In the genomic region with DNA sequence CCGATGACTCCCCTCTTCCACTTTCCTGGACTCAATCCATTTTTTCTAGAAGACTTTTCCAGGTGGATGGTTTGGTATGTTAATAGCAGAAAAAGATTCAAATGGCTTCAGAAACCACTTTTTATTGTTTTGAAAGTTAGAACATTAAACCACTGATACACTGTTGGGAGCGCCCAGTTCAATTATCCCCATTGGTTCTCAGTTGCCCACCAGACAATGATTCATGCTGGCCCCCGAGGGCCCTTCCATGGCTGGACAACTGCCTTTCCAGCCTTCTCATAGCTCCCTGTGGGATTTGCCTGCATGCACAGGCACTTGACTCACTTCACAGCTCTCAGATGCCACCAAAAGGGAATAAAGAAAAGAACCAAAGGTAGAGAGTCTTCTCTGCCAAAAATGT, we compare ENCODE assay signal across 32 cellular contexts. TPM values are rescaled to one million over a fixed set of nuclear protein-coding genes. Genes with fewer than 3 reads are reported as not detected.
A peak's percentile ranks its signal among the peaks of the same experiment; 100 is the strongest.
DNase-seq lines count a peak whose midpoint lies in the region; ATAC-seq and TF ChIP-seq lines count a peak whose summit lies in the region.
"Had no signal": no experiment of that assay in that cellular context is flagged by ENCODE, and none has a peak within 500 bp of the region (broad histone marks: within the 10 kb centered on the region; RNA-seq: fewer than 3 reads in every experiment).

No MANE protein-coding gene starts in this region.

- in situ Hi-C loops in SK-MEL-5 (cut with HindIII; ENCODE audit: low pct_unique_long_range_greater_than_20kb, low sequenced_read_pairs), result no loop called here

- H3K27me3 Mint-ChIP-seq in nephron (ENCODE audit: low read depth), result peaks cover 4% of the 10 kb centered on the region
- H3K27me3 Mint-ChIP-seq: activated T-helper 17 cell treated with anti-CD3 and anti-CD28 coated beads, Interleukin-2, amount 50 U/mL, for 72 hours had no signal

- TF ChIP-seq CTCF in fibroblast of the aortic adventitia (IDR thresholded peaks at IDR 0.05; ENCODE audit: insufficient read depth, low read length) (no peak), nephron (IDR thresholded peaks at IDR 0.05; ENCODE audit: unreplicated experiment in 3 of 3) (no peak), GM10266 (IDR thresholded peaks at IDR 0.05; ENCODE audit: control insufficient read depth, insufficient read depth, low read depth, missing control alignments) (no peak)

- ATAC-seq in HG03520 (IDR thresholded peaks at IDR 0.05; ENCODE audit: unreplicated experiment) (no peak), GM19452 (IDR thresholded peaks at IDR 0.05; ENCODE audit: unreplicated experiment) (no peak)
- ATAC-seq: activated T-helper 17 cell treated with anti-CD3 and anti-CD28 coated beads, Interleukin-2, amount 50 U/mL, for 72 hours; left cardiac atrium; naive thymus-derived CD8-positive, alpha-beta T cell; Right ventricle myocardium inferior; stimulated activated naive B cell treated with anti-CD40 and anti-IgM and Interleukin-4, amounts not matched to agents 10 μg/mL and 1 μg/mL and 100 μg/mL, for 72 hours had no signal

- peak overlapping the region; percentile 35 to 94 (median 56) for H3K27ac Mint-ChIP-seq in nephron
- H3K27ac Mint-ChIP-seq: activated naive CD8-positive, alpha-beta T cell; activated T-helper 17 cell treated with anti-CD3 and anti-CD28 coated beads, Interleukin-2, amount 50 U/mL, for 72 hours; H9; naive thymus-derived CD8-positive, alpha-beta T cell; stimulated activated naive B cell treated with anti-CD40 and anti-IgM and Interleukin-4, amounts not matched to agents 10 μg/mL and 1 μg/mL and 100 μg/mL, for 72 hours; T-helper 2 cell treated with Interferon-gamma antibody and Interleukin-4, amounts not matched to agents 5 μg/mL and 100 μg/mL, for 36 hours had no signal

- no peaks in the 10 kb centered on the region for H3K9me3 Mint-ChIP-seq in nephron
- H3K9me3 Mint-ChIP-seq: activated T-helper 17 cell treated with anti-CD3 and anti-CD28 coated beads, Interleukin-2, amount 50 U/mL, for 72 hours; H9; naive thymus-derived CD8-positive, alpha-beta T cell; stimulated activated naive B cell treated with anti-CD40 and anti-IgM and Interleukin-4, amounts not matched to agents 10 μg/mL and 1 μg/mL and 100 μg/mL, for 72 hours; T-helper 2 cell treated with Interferon-gamma antibody and Interleukin-4, amounts not matched to agents 5 μg/mL and 100 μg/mL, for 36 hours had no signal

- DNase-seq in ELR (ENCODE audit: low read depth), result peak; percentile 25
- peak; percentile 17 for DNase-seq in SK-MEL-5 (ENCODE audit: low read depth, low spot score)
- peak; percentile 9 for DNase-seq in fibroblast of the aortic adventitia (ENCODE audit: low read depth)
- DNase-seq in NCI-H1417 (lab: John Stamatoyannopoulos, UW), result no peak
- DNase-seq in GM10266 (ENCODE audit: extremely low spot score), result no peak
- DNase-seq: activated CD4-positive, alpha-beta T cell treated with anti-CD3 and anti-CD28 coated beads, Interleukin-2, amount 50 U/mL, for 48 hours; activated CD4-positive, CD25-positive, alpha-beta regulatory T cell; activated CD8-positive, alpha-beta memory T cell treated with anti-CD3 and anti-CD28 coated beads, Interleukin-2, amount 50 U/mL, for 4 hours; aorta; cerebellar nuclear complex; COR-L47; DND-41; erythroblast; H9; left cardiac atrium; naive thymus-derived CD8-positive, alpha-beta T cell; NCI-H1105; NCI-H2029 treated with DMSO at 0.1 percent for 48 hours; NCI-H345; NCI-H774; retina; stimulated activated CD4-positive, alpha-beta T cell treated with anti-CD3 and anti-CD28 coated beads, Interleukin-4, amount 100 ng/mL, for 1 hour; stimulated activated naive B cell treated with anti-CD40 and anti-IgM and Interleukin-4, amounts not matched to agents 10 μg/mL and 1 μg/mL and 100 μg/mL, for 72 hours had no signal

- no peaks in the 10 kb centered on the region for H3K36me3 Mint-ChIP-seq in nephron (ENCODE audit: low read depth)
- H3K36me3 Mint-ChIP-seq: activated naive CD8-positive, alpha-beta T cell; naive thymus-derived CD8-positive, alpha-beta T cell; stimulated activated naive B cell treated with anti-CD40 and anti-IgM and Interleukin-4, amounts not matched to agents 10 μg/mL and 1 μg/mL and 100 μg/mL, for 72 hours had no signal

- no peak overlapping the region for H3K4me3 ChIP-seq in fibroblast of the aortic adventitia (ENCODE audit: low read depth, low read length)
- H3K4me3 ChIP-seq: BLaER1 had no signal

- H3K4me3 Mint-ChIP-seq in nephron, result no peak overlapping the region
- H3K4me3 Mint-ChIP-seq: activated naive CD8-positive, alpha-beta T cell; activated T-helper 17 cell treated with anti-CD3 and anti-CD28 coated beads, Interleukin-2, amount 50 U/mL, for 72 hours; H9; naive thymus-derived CD8-positive, alpha-beta T cell; stimulated activated naive B cell treated with anti-CD40 and anti-IgM and Interleukin-4, amounts not matched to agents 10 μg/mL and 1 μg/mL and 100 μg/mL, for 72 hours; T-helper 2 cell treated with Interferon-gamma antibody and Interleukin-4, amounts not matched to agents 5 μg/mL and 100 μg/mL, for 36 hours had no signal

- no peaks in the 10 kb centered on the region for H3K4me1 Mint-ChIP-seq in nephron
- H3K4me1 Mint-ChIP-seq: activated T-helper 17 cell treated with anti-CD3 and anti-CD28 coated beads, Interleukin-2, amount 50 U/mL, for 72 hours; naive thymus-derived CD8-positive, alpha-beta T cell; stimulated activated naive B cell treated with anti-CD40 and anti-IgM and Interleukin-4, amounts not matched to agents 10 μg/mL and 1 μg/mL and 100 μg/mL, for 72 hours had no signal

RNA-seq across cellular contexts. Expression of a gene that starts 21.3 kb away (rescaled TPM):
- 0.18 and 0.53 TPM in 2 replicates for total RNA-seq in SK-MEL-5 (2014; rRNA removed; shearing (Covaris generic))
- 0.61 and 0.71 TPM in 2 replicates for polyA plus RNA-seq in SK-MEL-5 (2015; cell fraction: cytosol; rRNA removed)
- 1.9 and 3.5 TPM in 2 replicates for polyA plus RNA-seq in SK-MEL-5 (2015; cell fraction: nucleus; rRNA removed)
- total RNA-seq in fibroblast of the aortic adventitia (ENCODE audit: low replicate concordance), result not detected in 2 replicates
- total RNA-seq: activated T-helper 17 cell treated with anti-CD3 and anti-CD28 coated beads, Interleukin-2, amount 50 U/mL, for 72 hours; aorta; naive thymus-derived CD8-positive, alpha-beta T cell; osteocyte; Right ventricle myocardium inferior had no signal
- polyA plus RNA-seq: naive thymus-derived CD8-positive, alpha-beta T cell had no signal

Comparison
In these comparisons a context has a peak if more than half of its experiments do, and no peak if none do; other contexts are left out.
1. DNase-seq: peak in ELR (single experiment), SK-MEL-5 (single experiment) and fibroblast of the aortic adventitia (single experiment); none in NCI-H1417 (0 of 3) and GM10266 (single experiment).